In genomic region chr5:7540806-7541205, GRCh38 we compare ENCODE assay signal across 16 cellular contexts.
"Had no signal": no experiment of that assay in that cellular context is flagged by ENCODE, and none has a peak within 500 bp of the region (broad histone marks: within the 10 kb centered on the region; RNA-seq: fewer than 3 reads in every experiment).

No MANE protein-coding gene starts in this region.

- DNase-seq: activated CD4-positive, alpha-beta T cell treated with anti-CD3 and anti-CD28 coated beads, Interleukin-2, amount 50 U/mL, for 4 hours; activated effector memory CD4-positive, alpha-beta T cell treated with Interleukin-2 at 50 U/mL for 16 hours; activated T-cell treated with anti-CD3 and anti-CD28 coated beads, Interleukin-2, amount 50 U/mL, for 1 hour; amniotic stem cell; brain microvascular endothelial cell; cerebellar nuclear complex; left cardiac atrium; mammary epithelial cell; naive thymus-derived CD4-positive, alpha-beta T cell; occipital lobe; sigmoid colon; stimulated activated CD4-positive, alpha-beta T cell treated with anti-CD3 and anti-CD28 coated beads, Interleukin-2, amount 100 ng/mL, for 24 hours; stimulated activated naive CD4-positive, alpha-beta T cell treated with Interleukin-2 at 50 U/mL for 16 hours; upper lobe of right lung had no signal

- ATAC-seq: activated CD4-positive, CD25-positive, alpha-beta regulatory T cell treated with anti-CD3 and anti-CD28 coated beads, Interleukin-2, amount 50 U/mL, for 24 hours; esophagus mucosa; left cardiac atrium; naive thymus-derived CD4-positive, alpha-beta T cell; upper lobe of right lung had no signal
